8 cellular contexts compared by ENCODE assay signal in genomic region chr14:63543826-63544320, GRCh38. TPM values are rescaled to one million over a fixed set of nuclear protein-coding genes. Genes with fewer than 3 reads are reported as not detected.
A peak's percentile ranks its signal among the peaks of the same experiment; 100 is the strongest.
DNase-seq lines count a peak whose midpoint lies in the region; ATAC-seq, FAIRE-seq and TF ChIP-seq lines count a peak whose summit lies in the region.

No MANE protein-coding gene starts in this region.

- TF ChIP-seq EP300 in K562 (IDR thresholded peaks at IDR 0.05; ENCODE audit: low read length) = no peak

- WGBS in K562 (ENCODE audit: insufficient coverage, low coverage, missing lambda C conversion rate) = 0% methylated on average over 15 of the region's 20 CpGs
- 1% methylated on average over 20 of the region's 20 CpGs for WGBS in right lobe of liver (ENCODE audit: insufficient coverage, low coverage, low lambda C conversion rate, missing lambda C conversion rate)

- H4K20me1 ChIP-seq in KMS-11 (ENCODE audit: insufficient read depth) (0 out of 2 replicates have a peak, but pooled peaks cover 4% of the 10 kb centered on the region), K562 (replicated peaks; ENCODE audit: control insufficient read depth, insufficient read depth, low read length) (0 out of 2 replicates have a peak, but pooled peaks cover 10% of the 10 kb centered on the region)

- POLR2A ChIA-PET in K562 (lab: Yijun Ruan, JAX) = interaction anchor here (0.8 to 1.6 kb wide), 7 partner anchors 11 to 177 kb away, joined by 3 to 4 read pairs (median 3); no protein-coding TSS in a partner anchor

- H3K9me1 ChIP-seq in K562 (ENCODE audit: control insufficient read depth, insufficient read depth, low read length) = no peaks in the 10 kb centered on the region

- TF ChIP-seq POLR2A in K562 (conservative IDR thresholded peaks at IDR 0.05) (no peak), right lobe of liver (IDR thresholded peaks at IDR 0.05) (no peak)

- peaks cover 17% of the 10 kb centered on the region for H3K4me1 ChIP-seq in KMS-11 (ENCODE audit: low read depth, poor library complexity, severe bottlenecking)
- peaks cover 7 to 13% of the 10 kb centered on the region in 2 experiments; a peak in 3 of 5 replicates for H3K4me1 ChIP-seq in K562 (replicated peaks in 1 of 2; ENCODE audit: control insufficient read depth in 2 of 2, insufficient read depth in 2 of 2, low read length in 2 of 2)
- H3K4me1 ChIP-seq in right lobe of liver = peaks cover 0 to 13% (median 2%) of the 10 kb centered on the region in 4 donors
- H3K4me1 ChIP-seq in tibial artery = peaks cover 0 to 30% (median 7%) of the 10 kb centered on the region in 4 donors

- intact Hi-C loops in K562 (cut with micrococcal nuclease) = loop anchor here (1.0 to 5.0 kb wide), 2 partner anchors 107 to 156 kb away; no protein-coding TSS in a partner anchor
- intact Hi-C loops in right lobe of liver (cut with DNase I) = loop anchor here in 1 of 2 donors (10.0 kb wide), 1 partner anchor 89 kb away; no protein-coding TSS in a partner anchor
- intact Hi-C loops in tibial artery (cut with DNase I; ENCODE audit: low total_unique reads) = loop anchor here (5.0 to 10.0 kb wide), 2 partner anchors 49 to 98 kb away; partner anchors contain the start of gene WDR89

- H3K36me3 ChIP-seq in KMS-11 (ENCODE audit: insufficient read depth) (no peaks in the 10 kb centered on the region), K562 (ENCODE audit: control insufficient read depth, insufficient read depth, low read length) (peaks cover 12% of the 10 kb centered on the region), right lobe of liver (peaks cover 0 to 8% (median 3%) of the 10 kb centered on the region in 4 donors), tibial artery (peaks cover 5 to 10% (median 10%) of the 10 kb centered on the region in 3 donors)

- TF ChIP-seq RAD21 in K562 (CRISPR knock-in tag; conservative IDR thresholded peaks at IDR 0.05 in 1 of 2, IDR thresholded peaks at IDR 0.05 in 1 of 2) = no peak

- TSS peak; percentile 95 for BruUV-seq in K562 (replicated peaks; lab: Mats Ljungman, UMichigan)

- TF ChIP-seq CTCF in KMS-11 (conservative IDR thresholded peaks at IDR 0.05; ENCODE audit: low read depth, low read length) (no peak), K562 (IDR thresholded peaks at IDR 0.05 in 2 of 3, conservative IDR thresholded peaks at IDR 0.05 in 1 of 3; ENCODE audit: insufficient read depth in 2 of 3, low read depth in 1 of 3, low read length in 3 of 3) (no peak), right lobe of liver (IDR thresholded peaks at IDR 0.05) (no peak), tibial artery (IDR thresholded peaks at IDR 0.05) (no peak)

- FAIRE-seq in K562 (lab: Jason Lieb, UNC) = no peak

- H3K27ac ChIP-seq in KMS-11 (no peak overlapping the region), K562 (ENCODE audit: extremely low read depth, low read depth, low read length) (peak overlapping the region; percentile 75), right lobe of liver (peak overlapping the region; percentile 54 to 87 (median 83)), tibial artery (peak overlapping the region; percentile 90 to 93)

- H3K9ac ChIP-seq in KMS-11 (peak overlapping the region; percentile 39; the same call in 1 of the 2 replicates), K562 (ENCODE audit: insufficient read depth in 1 of 2, low read depth in 2 of 2, low read length in 2 of 2) (peak overlapping the region; percentile 88 to 94)

- H3K9me3 ChIP-seq in K562 (replicated peaks; ENCODE audit: control insufficient read depth, insufficient read depth, low read depth, low read length) (no peaks in the 10 kb centered on the region), right lobe of liver (no peaks in the 10 kb centered on the region), tibial artery (no peaks in the 10 kb centered on the region)

- peak; percentile 31 for ATAC-seq in GM19328 (IDR thresholded peaks at IDR 0.05; ENCODE audit: unreplicated experiment)
- peak; percentile 44 for ATAC-seq in K562
- no peak for ATAC-seq in right lobe of liver

- CTCF ChIA-PET in K562 (lab: Yijun Ruan, JAX; ENCODE audit: low intra/inter-chr PET ratio) = interaction anchor here (1.2 kb wide), 1 partner anchor 155 kb away, joined by 7 read pairs; no protein-coding TSS in a partner anchor

- no peaks in the 10 kb centered on the region for H3K27me3 ChIP-seq in KMS-11 (ENCODE audit: insufficient read depth, low read depth)
- no peaks in the 10 kb centered on the region for H3K27me3 ChIP-seq in K562 (ENCODE audit: control insufficient read depth in 2 of 2, insufficient read depth in 2 of 2, low read length in 2 of 2)
- H3K27me3 ChIP-seq in right lobe of liver = no peaks in the 10 kb centered on the region
- H3K27me3 ChIP-seq in tibial artery = no peaks in the 10 kb centered on the region

- peak; percentile 4 for DNase-seq in AG08395 (ENCODE audit: low spot score)
- no peak for DNase-seq in K562 (ENCODE audit: extremely low read depth in 1 of 4, low spot score in 3 of 4)
- no peak for DNase-seq in right lobe of liver
- DNase-seq in tibial artery = no peak
- DNase-seq in HuH-7 (ENCODE audit: low spot score) = no peak
- DNase-seq in GF-D8 (lab: John Stamatoyannopoulos, UW) = no peak

- H2AFZ ChIP-seq in KMS-11 (ENCODE audit: low read depth) (peak overlapping the region; percentile 83), K562 (ENCODE audit: low read depth, low read length) (peak overlapping the region; percentile 91)

- peaks cover 21% of the 10 kb centered on the region for H3K79me2 ChIP-seq in KMS-11 (ENCODE audit: insufficient read depth, low read depth)
- H3K79me2 ChIP-seq in K562 (ENCODE audit: control insufficient read depth, insufficient read depth, low read length) = peaks cover 37% of the 10 kb centered on the region

- H3K4me2 ChIP-seq in KMS-11 (peak overlapping the region; percentile 78), K562 (ENCODE audit: insufficient read depth, low read length) (peak overlapping the region; percentile 92)

- H3K4me3 ChIP-seq in KMS-11 (IDR thresholded peaks at IDR 0.05; ENCODE audit: insufficient read depth, low read depth, low read length) (no peak overlapping the region), K562 (peak overlapping the region; percentile 89), right lobe of liver (peak overlapping the region; percentile 92 to 96 (median 95)), tibial artery (peak overlapping the region; percentile 88 to 89)

- in situ Hi-C loops in K562 (cut with MboI) = no loop called here

TF ChIP-seq in K562, 482 proteins besides CTCF, POLR2A, EP300 and RAD21 (continues in another document):
- TF ChIP-seq MCM2 (IDR thresholded peaks at IDR 0.05; ENCODE audit: low read depth) (no peak), SAP30 (IDR thresholded peaks at IDR 0.05; ENCODE audit: borderline replicate concordance, insufficient read depth, low read depth, low read length, poor library complexity, severe bottlenecking) (peak; percentile 83), SMAD4 (CRISPR knock-in tag; conservative IDR thresholded peaks at IDR 0.05) (no peak), ZMIZ1 (IDR thresholded peaks at IDR 0.05; ENCODE audit: low read depth in 2 of 2, low read length in 2 of 2) (no peak; a peak in 1 of 4 replicates)

RNA-seq across cellular contexts. Expression of gene PPP2R5E, which starts 0.7 kb away (rescaled TPM):
- 13.7 and 28.3 TPM in 2 replicates for total RNA-seq in K562 (2011; cell fraction: chromatin; rRNA removed; ENCODE audit: low replicate concordance)
- total RNA-seq in K562 (2011; cell fraction: nucleolus; rRNA removed) = 10.8 TPM in 2 replicates
- 19.8 and 35.3 TPM in 2 replicates for total RNA-seq in K562 (2011; cell fraction: nucleoplasm; rRNA removed)
- total RNA-seq in K562 (2014; rRNA removed) = 5.1 and 5.2 TPM in 2 replicates
- total RNA-seq in K562 (2014; rRNA removed; fragmentation: Illumina TruSeq; extraction: Trizol) = 15.6 and 18.1 TPM in 2 replicates
- total RNA-seq in K562 (2015; rRNA removed; fragmentation: Illumina TruSeq; extraction: Trizol) = 14.1 and 14.5 TPM in 2 replicates
- 30.3 and 30.8 TPM in 2 replicates for total RNA-seq in K562 (2021)
- polyA plus RNA-seq in K562 (2011; rRNA removed) = 5.5 and 11.0 TPM in 2 replicates
- polyA plus RNA-seq in K562 (2011; cell fraction: cytosol; rRNA removed) = 3.1 and 3.5 TPM in 2 replicates
- 3.8 and 4.2 TPM in 2 replicates for polyA plus RNA-seq in K562 (2011; cell fraction: nucleus; rRNA removed)
- polyA plus RNA-seq in K562 (2012) = 13.1 and 15.3 TPM in 2 replicates
- 15.8 and 18.4 TPM in 2 replicates for polyA plus RNA-seq in K562 (2014; fragmentation: Illumina TruSeq; extraction: Trizol)
- polyA plus RNA-seq in K562 (2014; fragmentation: Nextera tagmentation; extraction: Ambion mirVana) = 1 to 10 TPM; 4.2 to 6.2 TPM
- polyA plus RNA-seq in K562 (2014; rRNA removed) = 8.9 and 9.0 TPM in 2 replicates
- polyA minus RNA-seq in K562 (2011; rRNA and poly(A)+ RNA removed) = 16.0 and 18.8 TPM in 2 replicates
- 12.3 and 20.4 TPM in 2 replicates for polyA minus RNA-seq in K562 (2011; cell fraction: cytosol; rRNA and poly(A)+ RNA removed)
- polyA minus RNA-seq in K562 (2011; cell fraction: nucleus; rRNA and poly(A)+ RNA removed) = 6.3 and 9.1 TPM in 2 replicates
- total RNA-seq in right lobe of liver = 10 to 100 TPM; 12.5 to 34.8 (median 18.2) TPM

Comparison
In these comparisons a context has a peak if more than half of its experiments do, and no peak if none do; other contexts are left out.
1. ATAC-seq: peak in GM19328 (single experiment) and K562 (single experiment); none in right lobe of liver (0 of 4).